In the genomic region with DNA sequence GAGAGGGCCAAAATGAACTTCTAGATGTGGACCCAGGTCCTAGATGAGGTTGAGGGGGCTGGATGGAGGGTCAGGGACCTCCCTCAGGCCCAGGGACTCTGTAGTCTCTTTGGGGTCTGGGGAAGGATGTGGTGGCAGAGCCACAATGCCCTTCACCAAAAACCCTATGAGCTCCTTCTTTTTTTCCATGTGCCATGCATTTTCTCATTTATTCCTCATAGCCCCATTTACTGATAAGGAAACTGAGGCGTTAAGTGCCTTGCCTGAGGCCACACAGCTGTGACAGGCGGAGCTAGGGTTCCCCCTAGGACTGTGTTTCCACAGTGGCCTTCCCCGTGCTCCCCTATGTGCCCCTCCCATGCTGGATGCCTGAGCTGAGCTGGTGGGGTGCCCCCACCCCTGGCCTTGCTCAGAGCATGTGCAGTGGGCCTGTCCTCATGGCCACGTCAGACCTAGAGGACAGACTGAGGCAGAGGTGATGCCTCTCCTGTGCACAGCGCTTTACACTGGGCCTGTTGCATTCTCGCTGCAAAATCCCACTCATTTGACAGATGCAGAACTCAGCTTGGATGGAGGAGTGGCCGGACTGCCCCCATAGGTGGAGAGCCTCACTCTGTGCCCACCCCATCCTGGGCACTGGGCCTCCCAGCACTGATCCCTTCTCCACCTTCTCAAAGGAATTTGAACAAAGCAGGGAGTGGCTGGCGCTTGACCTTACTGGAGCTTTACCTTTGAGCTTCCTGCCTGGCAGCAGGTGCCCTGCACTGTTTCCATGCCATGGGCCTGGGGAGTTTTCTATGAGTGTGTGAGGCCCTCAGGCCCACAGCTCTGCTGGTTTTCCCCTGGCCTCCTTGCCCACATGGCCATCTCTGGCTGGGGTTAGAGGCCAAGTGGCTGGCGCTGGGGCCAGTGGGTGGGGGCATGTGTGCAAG, we compare ENCODE assay signal across 8 cellular contexts. TPM values are rescaled to one million over a fixed set of nuclear protein-coding genes. Genes with fewer than 3 reads are reported as not detected.
DNase-seq lines count a peak whose midpoint lies in the region; ATAC-seq and TF ChIP-seq lines count a peak whose summit lies in the region.

No MANE protein-coding gene starts in this region.

- peak overlapping the region; percentile 84; the same call in 1 of the 2 replicates for H3K9ac ChIP-seq in ES-I3 (ENCODE audit: low read depth, low read length)

- H3K27ac ChIP-seq in effector memory CD4-positive, alpha-beta T cell (ENCODE audit: insufficient read depth, low read length, poor library complexity, severe bottlenecking) = peak overlapping the region; percentile 90
- peak overlapping the region; percentile 99 for H3K27ac ChIP-seq in osteoblast (ENCODE audit: low read depth, low read length)

- peaks cover 65% of the 10 kb centered on the region for H4K20me1 ChIP-seq in osteoblast (ENCODE audit: insufficient read depth, low read length)

- H3K9me3 ChIP-seq in ES-I3 (ENCODE audit: control insufficient read depth, insufficient read depth, low read length) (no peaks in the 10 kb centered on the region), osteoblast (ENCODE audit: low read depth, low read length) (no peaks in the 10 kb centered on the region)
- H3K9me3 ChIP-seq in effector memory CD4-positive, alpha-beta T cell (ENCODE audit: control insufficient read depth, low read length) = no peaks in the 10 kb centered on the region

- peak overlapping the region; percentile 97 for H3K4me2 ChIP-seq in osteoblast (ENCODE audit: insufficient read depth, low read length)

- peak; percentile 63 for DNase-seq in RKO (ENCODE audit: low spot score)
- no peak for DNase-seq in effector memory CD4-positive, alpha-beta T cell
- peak; percentile 80 for DNase-seq in osteoblast (ENCODE audit: insufficient read length, low spot score, missing footprints)
- no peak for DNase-seq in NCI-H345 (lab: John Stamatoyannopoulos, UW)
- DNase-seq in medulla oblongata (ENCODE audit: extremely low spot score) = no peak
- no peak for DNase-seq in occipital lobe (lab: John Stamatoyannopoulos, UW)

- TF ChIP-seq CTCF in osteoblast (IDR thresholded peaks at IDR 0.05; ENCODE audit: extremely low read depth, low read depth, low read length) = no peak

- peaks cover 73% of the 10 kb centered on the region for H3K79me2 ChIP-seq in osteoblast (ENCODE audit: insufficient read depth, low read length)

- H3K27me3 ChIP-seq in effector memory CD4-positive, alpha-beta T cell (replicated peaks; ENCODE audit: control insufficient read depth, insufficient read depth, low read length, poor library complexity, severe bottlenecking) = no peaks in the 10 kb centered on the region
- H3K27me3 ChIP-seq in osteoblast (ENCODE audit: insufficient read depth, low read length) = no peaks in the 10 kb centered on the region

- peak overlapping the region; percentile 78 for H3K4me3 ChIP-seq in effector memory CD4-positive, alpha-beta T cell (ENCODE audit: insufficient read depth, low read depth, low read length, poor library complexity, severe bottlenecking)
- H3K4me3 ChIP-seq in osteoblast (ENCODE audit: insufficient read depth, low read length) = peak overlapping the region; percentile 86

- no peak overlapping the region for H2AFZ ChIP-seq in osteoblast (ENCODE audit: low read length)

- H3K4me1 ChIP-seq in ES-I3 (ENCODE audit: insufficient read depth, low read length) (peaks cover 28% of the 10 kb centered on the region), osteoblast (ENCODE audit: insufficient read depth, low read length) (peaks cover 54% of the 10 kb centered on the region)
- peaks cover 42% of the 10 kb centered on the region for H3K4me1 ChIP-seq in effector memory CD4-positive, alpha-beta T cell (ENCODE audit: control insufficient read depth, insufficient read depth, low read length, poor library complexity, severe bottlenecking)

- ATAC-seq in GM19023 (IDR thresholded peaks at IDR 0.05; ENCODE audit: unreplicated experiment) = no peak

- H3K36me3 ChIP-seq in ES-I3 (ENCODE audit: insufficient read depth, low read length) (no peaks in the 10 kb centered on the region), osteoblast (ENCODE audit: insufficient read depth, low read length) (peaks cover 20% of the 10 kb centered on the region)
- no peaks in the 10 kb centered on the region for H3K36me3 ChIP-seq in effector memory CD4-positive, alpha-beta T cell (ENCODE audit: control insufficient read depth, insufficient read depth, low read length)

RNA-seq across cellular contexts. Expression of gene MAP2K3, which starts 2.5 kb away (rescaled TPM):
- 24.5 and 27.5 TPM in 2 replicates for total RNA-seq in osteoblast
- total RNA-seq in occipital lobe = 1.7 TPM

RNA-seq across cellular contexts. Expression of gene NATD1, which starts 33.8 kb away (rescaled TPM):
- total RNA-seq in osteoblast = 13.0 and 15.2 TPM in 2 replicates
- 1.1 TPM for total RNA-seq in occipital lobe

Comparison
In these comparisons a context has a peak if more than half of its experiments do, and no peak if none do; other contexts are left out.
1. DNase-seq: peak in RKO (single experiment) and osteoblast (single experiment); none in effector memory CD4-positive, alpha-beta T cell (0 of 3), NCI-H345 (single experiment), medulla oblongata (single experiment) and occipital lobe (single experiment).